Comparison of ENCODE assay signal across 1 cellular context in genomic region chr5:179795863-179796833, GRCh38.
TF ChIP-seq lines count a peak whose summit lies in the region.

No MANE protein-coding gene starts in this region.

TF ChIP-seq in HEK293, 187 proteins besides CTCF, POLR2A, EP300 and RAD21 (continued from another document and continues in another):
- TF ChIP-seq ZNF280D (tag by site-specific recombination; IDR thresholded peaks at IDR 0.05), result no peak
- no peak for TF ChIP-seq PRDM6 (tag by site-specific recombination; IDR thresholded peaks at IDR 0.05)
- peak; percentile 37; the same call in 1 of the 2 replicates for TF ChIP-seq SP7 (tag by site-specific recombination; IDR thresholded peaks at IDR 0.05)
- no peak for TF ChIP-seq ZNF248 (tag by site-specific recombination; IDR thresholded peaks at IDR 0.05)
- TF ChIP-seq ZNF175 (tag by site-specific recombination; IDR thresholded peaks at IDR 0.05), result no peak
- no peak for TF ChIP-seq ZBTB7A (tag by site-specific recombination; IDR thresholded peaks at IDR 0.05; ENCODE audit: low read depth)
- TF ChIP-seq ZNF792 (tag by site-specific recombination; IDR thresholded peaks at IDR 0.05), result no peak
- no peak for TF ChIP-seq ZNF776 (tag by site-specific recombination; IDR thresholded peaks at IDR 0.05; ENCODE audit: borderline replicate concordance)
- TF ChIP-seq MYNN (tag by site-specific recombination; IDR thresholded peaks at IDR 0.05; ENCODE audit: borderline replicate concordance), result no peak
- TF ChIP-seq RBAK (tag by site-specific recombination; IDR thresholded peaks at IDR 0.05), result no peak
- peak; percentile 89; the same call in 1 of the 2 replicates for TF ChIP-seq PBX3 (CRISPR knock-in tag; IDR thresholded peaks at IDR 0.05)
- TF ChIP-seq GLI4 (tag by site-specific recombination; IDR thresholded peaks at IDR 0.05), result no peak
- TF ChIP-seq ZFP3 (tag by site-specific recombination; IDR thresholded peaks at IDR 0.05; ENCODE audit: low read depth), result no peak
- TF ChIP-seq PRDM1 (tag by site-specific recombination; IDR thresholded peaks at IDR 0.05), result no peak
- TF ChIP-seq TCF7L2 (IDR thresholded peaks at IDR 0.05; ENCODE audit: borderline replicate concordance, low read depth, low read length), result no peak
- no peak for TF ChIP-seq GFI1B (tag by site-specific recombination; IDR thresholded peaks at IDR 0.05)
- TF ChIP-seq SETDB1 (IDR thresholded peaks at IDR 0.05; ENCODE audit: insufficient read length, low read length), result no peak
- no peak for TF ChIP-seq ZNF658 (tag by site-specific recombination; IDR thresholded peaks at IDR 0.05)
- no peak for TF ChIP-seq KLF9 (tag by site-specific recombination; IDR thresholded peaks at IDR 0.05; ENCODE audit: low read depth)
- TF ChIP-seq KLF7 (tag by site-specific recombination; IDR thresholded peaks at IDR 0.05; ENCODE audit: borderline replicate concordance), result no peak
- peak; percentile 71; the same call in 1 of the 2 replicates for TF ChIP-seq GLIS2 (tag by site-specific recombination; IDR thresholded peaks at IDR 0.05)
- no peak for TF ChIP-seq YY1 (tag by site-specific recombination; IDR thresholded peaks at IDR 0.05)
- no peak for TF ChIP-seq ZNF529 (tag by site-specific recombination; IDR thresholded peaks at IDR 0.05; ENCODE audit: insufficient replicate concordance)
- no peak for TF ChIP-seq PRDM2 (tag by site-specific recombination; IDR thresholded peaks at IDR 0.05; ENCODE audit: borderline replicate concordance)
- no peak for TF ChIP-seq ZNF121 (tag by site-specific recombination; IDR thresholded peaks at IDR 0.05)
- TF ChIP-seq ZNF423 (tag by site-specific recombination; IDR thresholded peaks at IDR 0.05), result no peak
- TF ChIP-seq ZNF335 (tag by site-specific recombination; conservative IDR thresholded peaks at IDR 0.05), result peak; percentile 88
- no peak for TF ChIP-seq ZNF280C (tag by site-specific recombination; IDR thresholded peaks at IDR 0.05)
- peak; percentile 34; the same call in 1 of the 2 replicates for TF ChIP-seq ZNF10 (tag by site-specific recombination; IDR thresholded peaks at IDR 0.05)
- no peak for TF ChIP-seq ZNF426 (tag by site-specific recombination; IDR thresholded peaks at IDR 0.05)
- no peak for TF ChIP-seq ZNF664 (tag by site-specific recombination; IDR thresholded peaks at IDR 0.05)
- no peak for TF ChIP-seq ZNF26 (tag by site-specific recombination; IDR thresholded peaks at IDR 0.05)
- no peak for TF ChIP-seq ZNF654 (tag by site-specific recombination; IDR thresholded peaks at IDR 0.05; ENCODE audit: low read depth)
- no peak for TF ChIP-seq ZNF558 (tag by site-specific recombination; IDR thresholded peaks at IDR 0.05)
- no peak for TF ChIP-seq ZFP41 (tag by site-specific recombination; IDR thresholded peaks at IDR 0.05; ENCODE audit: borderline replicate concordance)
- no peak for TF ChIP-seq ZNF366 (tag by site-specific recombination; conservative IDR thresholded peaks at IDR 0.05)
- no peak; the same call in 1 of the 2 replicates for TF ChIP-seq ZNF391 (tag by site-specific recombination; IDR thresholded peaks at IDR 0.05; ENCODE audit: borderline replicate concordance, low read depth)
- TF ChIP-seq ZNF707 (tag by site-specific recombination; IDR thresholded peaks at IDR 0.05), result no peak
- 0 out of 2 replicates have a peak, but pooled peaks have one; percentile 11 for TF ChIP-seq BCL11B (tag by site-specific recombination; IDR thresholded peaks at IDR 0.05; ENCODE audit: low read depth)
- no peak for TF ChIP-seq ZNF19 (tag by site-specific recombination; IDR thresholded peaks at IDR 0.05; ENCODE audit: low read depth)
- no peak for TF ChIP-seq ZNF580 (tag by site-specific recombination; IDR thresholded peaks at IDR 0.05)
- TF ChIP-seq ZNF211 (tag by site-specific recombination; IDR thresholded peaks at IDR 0.05; ENCODE audit: low read depth), result no peak
- TF ChIP-seq KLF8 (tag by site-specific recombination; IDR thresholded peaks at IDR 0.05), result peak; percentile 62
- no peak for TF ChIP-seq ZNF76 (tag by site-specific recombination; IDR thresholded peaks at IDR 0.05; ENCODE audit: borderline replicate concordance, low read depth)
- TF ChIP-seq ZNF324 (tag by site-specific recombination; IDR thresholded peaks at IDR 0.05), result no peak
- no peak for TF ChIP-seq ZNF221 (tag by site-specific recombination; IDR thresholded peaks at IDR 0.05; ENCODE audit: borderline replicate concordance)
- TF ChIP-seq ZNF747 (tag by site-specific recombination; IDR thresholded peaks at IDR 0.05), result no peak
- no peak for TF ChIP-seq ZBTB49 (tag by site-specific recombination; IDR thresholded peaks at IDR 0.05; ENCODE audit: low read depth)
- no peak for TF ChIP-seq ZNF354C (tag by site-specific recombination; IDR thresholded peaks at IDR 0.05; ENCODE audit: borderline replicate concordance, low read depth)
- TF ChIP-seq ZNF37A (tag by site-specific recombination; IDR thresholded peaks at IDR 0.05), result no peak
